In genomic region chr7:99997545-99998137, GRCh38 we compare ENCODE assay signal across 8 cellular contexts. TPM values are rescaled to one million over a fixed set of nuclear protein-coding genes. Genes with fewer than 3 reads are reported as not detected.
DNase-seq lines count a peak whose midpoint lies in the region; ATAC-seq lines count a peak whose summit lies in the region.

No MANE protein-coding gene starts in this region.

- H3K27me3 Mint-ChIP-seq in CD8-positive, alpha-beta memory T cell: peaks cover 3 to 9% of the 10 kb centered on the region in 2 donors

- H3K4me3 ChIP-seq in CD8-positive, alpha-beta memory T cell (ENCODE audit: low read length): peak overlapping the region; percentile 12
- H3K4me3 ChIP-seq in duodenal mucosa (ENCODE audit: low read depth in 1 of 2, low read length in 2 of 2): peak overlapping the region; percentile 70 to 72

- peak overlapping the region; percentile 62 to 81 for H3K9ac ChIP-seq in duodenal mucosa (ENCODE audit: low read depth in 1 of 2, low read length in 2 of 2)

- no peaks in the 10 kb centered on the region for H3K9me3 Mint-ChIP-seq in CD8-positive, alpha-beta memory T cell

- CTCF ChIA-PET in CD8-positive, alpha-beta memory T cell (lab: Charles Lee): interaction anchor here (1.1 to 2.5 kb wide), 3 partner anchors 18 to 85 kb away, joined by 3 to 8 read pairs (median 5); partner anchors contain the start of gene ZKSCAN1

- POLR2A ChIA-PET in CD8-positive, alpha-beta memory T cell (lab: Charles Lee): interaction anchor here (0.6 to 2.4 kb wide), 3 partner anchors 18 to 682 kb away, joined by 3 to 12 read pairs (median 9); partner anchors contain the start of gene ZKSCAN1

- H3K27me3 ChIP-seq in CD8-positive, alpha-beta memory T cell (ENCODE audit: insufficient read depth, low read length, poor library complexity, severe bottlenecking): no peaks in the 10 kb centered on the region
- no peaks in the 10 kb centered on the region for H3K27me3 ChIP-seq in duodenal mucosa (ENCODE audit: control insufficient read depth in 1 of 2, insufficient read depth in 2 of 2, low read length in 2 of 2)

- H3K36me3 ChIP-seq in CD8-positive, alpha-beta memory T cell (ENCODE audit: insufficient read depth, low read length): no peaks in the 10 kb centered on the region
- no peaks in the 10 kb centered on the region for H3K36me3 ChIP-seq in duodenal mucosa (ENCODE audit: control insufficient read depth in 1 of 2, insufficient read depth in 2 of 2, low read length in 2 of 2)

- DNase-seq in CD8-positive, alpha-beta memory T cell: peak; percentile 58 to 86 (median 79)
- peak; percentile 58 to 60 for DNase-seq in activated CD4-positive, alpha-beta T cell treated with anti-CD3 and anti-CD28 coated beads, Interleukin-2, amount 50 U/mL, for 48 hours
- peak; percentile 41 for DNase-seq in midbrain (lab: John Stamatoyannopoulos, UW)
- DNase-seq in stimulated activated CD8-positive, alpha-beta memory T cell treated with anti-CD3 and anti-CD28 coated beads, Interleukin-7, amount 100 ng/mL, for 24 hours (ENCODE audit: low read depth): peak; percentile 31

- H3K27ac Mint-ChIP-seq in CD8-positive, alpha-beta memory T cell: peak overlapping the region; percentile 62 to 98 (median 93)

- peaks cover 12 to 15% (median 13%) of the 10 kb centered on the region in 3 donors for H3K4me1 Mint-ChIP-seq in CD8-positive, alpha-beta memory T cell

- peak overlapping the region; percentile 0 for H3K27ac ChIP-seq in CD8-positive, alpha-beta memory T cell (ENCODE audit: low read depth, low read length)
- peak overlapping the region; percentile 73 for H3K27ac ChIP-seq in duodenal mucosa (ENCODE audit: low read depth, low read length)

- H3K36me3 Mint-ChIP-seq in CD8-positive, alpha-beta memory T cell: no peaks in the 10 kb centered on the region

- ATAC-seq in HG03175 (IDR thresholded peaks at IDR 0.05; ENCODE audit: unreplicated experiment) (peak; percentile 70), HG03135 (IDR thresholded peaks at IDR 0.05; ENCODE audit: unreplicated experiment) (no peak), HG03354 (IDR thresholded peaks at IDR 0.05; ENCODE audit: poor library complexity, severe bottlenecking, unreplicated experiment) (no peak)

- peak overlapping the region; percentile 46 to 88 (median 77) for H3K4me3 Mint-ChIP-seq in CD8-positive, alpha-beta memory T cell

- peaks cover 15% of the 10 kb centered on the region for H3K4me1 ChIP-seq in CD8-positive, alpha-beta memory T cell (ENCODE audit: insufficient read depth, low read length)
- peaks cover 16 to 26% of the 10 kb centered on the region in 2 donors for H3K4me1 ChIP-seq in duodenal mucosa (ENCODE audit: control insufficient read depth in 1 of 2, insufficient read depth in 2 of 2, low read length in 2 of 2)

- H3K9me3 ChIP-seq in CD8-positive, alpha-beta memory T cell (ENCODE audit: low read length): no peaks in the 10 kb centered on the region
- H3K9me3 ChIP-seq in duodenal mucosa (ENCODE audit: control insufficient read depth in 1 of 2, low read length in 2 of 2): no peaks in the 10 kb centered on the region

RNA-seq across cellular contexts. Expression of gene ZKSCAN1, which starts 17.8 kb away (rescaled TPM):
- 10 to 100 TPM; 48.4 to 53.4 TPM for total RNA-seq in CD8-positive, alpha-beta memory T cell
- polyA plus RNA-seq in CD8-positive, alpha-beta memory T cell: 57.9 TPM

RNA-seq across cellular contexts. Expression of gene AZGP1, which starts 21.8 kb away (rescaled TPM):
- total RNA-seq in CD8-positive, alpha-beta memory T cell: not detected
- polyA plus RNA-seq in CD8-positive, alpha-beta memory T cell: not detected

RNA-seq across cellular contexts. Expression of gene ZSCAN21, which starts 51.9 kb away (rescaled TPM):
- 10 to 100 TPM; 10.7 to 11.3 TPM for total RNA-seq in CD8-positive, alpha-beta memory T cell
- polyA plus RNA-seq in CD8-positive, alpha-beta memory T cell: 8.2 TPM
